Comparison of ENCODE assay signal across 1 cellular context in genomic region chr19:29499921-29500590, GRCh38.
TF ChIP-seq lines count a peak whose summit lies in the region.

No MANE protein-coding gene starts in this region.

TF ChIP-seq in HepG2, 621 proteins besides CTCF, POLR2A, EP300 and RAD21:
- TF ChIP-seq ZNF180 (CRISPR knock-in tag; IDR thresholded peaks at IDR 0.05; ENCODE audit: borderline replicate concordance, low read depth) (no peak), MIXL1 (CRISPR knock-in tag; IDR thresholded peaks at IDR 0.05) (no peak), ZBTB34 (CRISPR knock-in tag; IDR thresholded peaks at IDR 0.05) (no peak), SRF (IDR thresholded peaks at IDR 0.05; ENCODE audit: low read depth, low read length) (no peak), CCDC6 (CRISPR knock-in tag; IDR thresholded peaks at IDR 0.05) (no peak), EED (CRISPR knock-in tag; IDR thresholded peaks at IDR 0.05) (no peak), GLMP (CRISPR knock-in tag; IDR thresholded peaks at IDR 0.05; ENCODE audit: borderline replicate concordance) (no peak)
